Comparison of ENCODE assay signal across 9 cellular contexts in genomic region chr12:50085615-50085928, GRCh38. TPM values are rescaled to one million over a fixed set of nuclear protein-coding genes. Genes with fewer than 3 reads are reported as not detected.
DNase-seq lines count a peak whose midpoint lies in the region; FAIRE-seq and TF ChIP-seq lines count a peak whose summit lies in the region.
"Had no signal": no experiment of that assay in that cellular context is flagged by ENCODE, and none has a peak within 500 bp of the region (broad histone marks: within the 10 kb centered on the region; RNA-seq: fewer than 3 reads in every experiment).

No MANE protein-coding gene starts in this region.

- TF ChIP-seq POLR2A in endothelial cell of umbilical vein (IDR thresholded peaks at IDR 0.05; ENCODE audit: low read depth, low read length) = no peak

- H3K9me3 ChIP-seq in OCI-LY7 (ENCODE audit: low read length) (no peaks in the 10 kb centered on the region), endothelial cell of umbilical vein (replicated peaks; ENCODE audit: control insufficient read depth, insufficient read depth, low read length) (no peaks in the 10 kb centered on the region)

- H3K36me3 ChIP-seq in OCI-LY7 (ENCODE audit: insufficient read depth, low read length) (peaks cover 42% of the 10 kb centered on the region), endothelial cell of umbilical vein (ENCODE audit: control insufficient read depth in 2 of 2, extremely low read depth in 1 of 2, insufficient read depth in 2 of 2, low read length in 2 of 2) (peaks cover 22 to 25% of the 10 kb centered on the region in 2 experiments), rectal smooth muscle tissue (ENCODE audit: control insufficient read depth, insufficient read depth, low read length) (peaks cover 14% of the 10 kb centered on the region)

- BruUV-seq in OCI-LY7 (replicated peaks; lab: Mats Ljungman, UMichigan) (no TSS peak), endothelial cell of umbilical vein (replicated peaks; lab: Mats Ljungman, UMichigan) (no TSS peak)

- peak overlapping the region; percentile 83 for H3K27ac ChIP-seq in OCI-LY7 (ENCODE audit: low read depth, low read length, poor library complexity, severe bottlenecking)
- no peak overlapping the region for H3K27ac ChIP-seq in endothelial cell of umbilical vein (ENCODE audit: insufficient read depth, low read depth, low read length)
- H3K27ac ChIP-seq in rectal smooth muscle tissue (ENCODE audit: low read depth, low read length) = peak overlapping the region; percentile 93

- intact Hi-C loops in OCI-LY7 (cut with micrococcal nuclease; ENCODE audit: unreplicated experiment) (loop anchor here (1.0 kb wide), 3 partner anchors 26 to 315 kb away; partner anchors contain the start of genes CERS5 and LARP4), endothelial cell of umbilical vein (cut with micrococcal nuclease) (loop anchor here (1.0 kb wide), 2 partner anchors 10 to 27 kb away; partner anchors contain the start of gene COX14)

- H3K9ac ChIP-seq in endothelial cell of umbilical vein (replicated peaks; ENCODE audit: extremely low read depth, insufficient read depth, low read length) (peak overlapping the region; percentile 6), rectal smooth muscle tissue (ENCODE audit: low read length) (no peak overlapping the region)

- H3K27me3 ChIP-seq in endothelial cell of umbilical vein (ENCODE audit: control insufficient read depth in 2 of 2, insufficient read depth in 2 of 2, low read length in 2 of 2) (no peaks in the 10 kb centered on the region), rectal smooth muscle tissue (ENCODE audit: control insufficient read depth, insufficient read depth, low read length) (no peaks in the 10 kb centered on the region)

- DNase-seq in NCI-H82 treated with DMSO at 0.1 percent for 48 hours (lab: John Stamatoyannopoulos, UW; ENCODE audit: unreplicated experiment) (peak; percentile 48), NCI-H82 (lab: John Stamatoyannopoulos, UW) (no peak), OCI-LY7 (ENCODE audit: low spot score) (peak; percentile 80), endothelial cell of umbilical vein (ENCODE audit: low read depth, low spot score) (no peak), UCSD-AML1 (lab: John Stamatoyannopoulos, UW; ENCODE audit: unreplicated experiment) (no peak), hippocampal formation (lab: John Stamatoyannopoulos, UW) (no peak), AG08395 (ENCODE audit: low spot score) (no peak)

- TF ChIP-seq CTCF in OCI-LY7 (conservative IDR thresholded peaks at IDR 0.05; ENCODE audit: low read length) (no peak), endothelial cell of umbilical vein (IDR thresholded peaks at IDR 0.05; ENCODE audit: extremely low read depth in 1 of 2, insufficient read depth in 1 of 2, low read depth in 1 of 2, low read length in 2 of 2) (no peak)

- POLR2A ChIA-PET in OCI-LY7 (lab: Charles Lee) (interaction anchor here (0.5 to 6.0 kb wide), 7 partner anchors 26 to 953 kb away, joined by 3 to 62 read pairs (median 4); partner anchors contain the start of genes ATF1, CERS5 and COX14), endothelial cell of umbilical vein (lab: Charles Lee) (interaction anchor here (1.0 to 1.9 kb wide), 4 partner anchors 26 to 229 kb away, joined by 3 to 17 read pairs (median 6); partner anchors contain the start of genes CERS5 and COX14)

- H3K79me2 ChIP-seq in OCI-LY7 (ENCODE audit: insufficient read depth, low read depth, low read length) (peaks cover 16% of the 10 kb centered on the region; the same call in 1 of the 2 replicates), endothelial cell of umbilical vein (ENCODE audit: control insufficient read depth, insufficient read depth, low read length) (peaks cover 16% of the 10 kb centered on the region)

- dilution Hi-C loops in endothelial cell of umbilical vein (cut with MboI; ENCODE audit: extremely low pct_ligation_motif_present, low sequenced_read_pairs) = no loop called here

- peaks cover 38% of the 10 kb centered on the region for H3K4me1 ChIP-seq in OCI-LY7 (ENCODE audit: insufficient read depth, low read length, poor library complexity, severe bottlenecking)
- peaks cover 35% of the 10 kb centered on the region for H3K4me1 ChIP-seq in endothelial cell of umbilical vein (ENCODE audit: control insufficient read depth, extremely low read depth, insufficient read depth, low read length)
- H3K4me1 ChIP-seq in rectal smooth muscle tissue (ENCODE audit: control insufficient read depth, insufficient read depth, low read length) = no peaks in the 10 kb centered on the region

- H3K4me3 ChIP-seq in OCI-LY7 (ENCODE audit: low read depth, low read length, poor library complexity, severe bottlenecking) = peak overlapping the region; percentile 89
- H3K4me3 ChIP-seq in endothelial cell of umbilical vein (replicated peaks in 1 of 3; ENCODE audit: insufficient read depth in 1 of 3, low read depth in 1 of 3, low read length in 3 of 3) = peak overlapping the region; percentile 51 to 80 (median 52)
- peak overlapping the region; percentile 65 for H3K4me3 ChIP-seq in rectal smooth muscle tissue (ENCODE audit: low read length)

- no peaks in the 10 kb centered on the region for H3K9me2 ChIP-seq in OCI-LY7 (ENCODE audit: insufficient read depth, low read length)

- H3K9me1 ChIP-seq in endothelial cell of umbilical vein (replicated peaks; ENCODE audit: control insufficient read depth, extremely low read depth, insufficient read depth, low read length) = no peaks in the 10 kb centered on the region

- H3K4me2 ChIP-seq in OCI-LY7 (ENCODE audit: low read length) (peak overlapping the region; percentile 93), endothelial cell of umbilical vein (ENCODE audit: insufficient read depth, low read length) (peak overlapping the region; percentile 32)

- 0 out of 2 replicates have a peak, but pooled peaks cover 3% of the 10 kb centered on the region for H4K20me1 ChIP-seq in OCI-LY7 (ENCODE audit: insufficient read depth, low read length)
- H4K20me1 ChIP-seq in endothelial cell of umbilical vein (replicated peaks; ENCODE audit: control insufficient read depth, extremely low read depth, insufficient read depth, low read length) = no peaks in the 10 kb centered on the region

- H2AFZ ChIP-seq in OCI-LY7 (ENCODE audit: low read length) (no peak overlapping the region), endothelial cell of umbilical vein (ENCODE audit: low read depth, low read length) (no peak overlapping the region)

- FAIRE-seq in endothelial cell of umbilical vein (lab: Jason Lieb, UNC) = peak; percentile 58
- FAIRE-seq: colon had no signal

- CTCF ChIA-PET in OCI-LY7 (lab: Charles Lee; ENCODE audit: unreplicated experiment) (interaction anchor here (0.6 to 2.6 kb wide), 8 partner anchors 11 to 789 kb away, joined by 3 to 35 read pairs (median 4); partner anchors contain the start of genes CERS5, COX14 and DIP2B), endothelial cell of umbilical vein (lab: Charles Lee) (interaction anchor here (1.0 to 5.6 kb wide), 24 partner anchors 9 to 229 kb away, joined by 3 to 89 read pairs (median 4); partner anchors contain the start of genes CERS5, COX14, LIMA1 and RACGAP1)

RNA-seq across cellular contexts. Expression of gene SMARCD1, which starts 0.4 kb away (rescaled TPM):
- 117 and 134 TPM in 2 replicates for total RNA-seq in OCI-LY7 (2014; rRNA removed; shearing (Covaris generic))
- total RNA-seq in OCI-LY7 (2022) (92.8 and 109 TPM in 2 replicates), endothelial cell of umbilical vein (86.6 and 101 TPM in 2 replicates)
- 94.2 and 94.3 TPM in 2 replicates for polyA plus RNA-seq in endothelial cell of umbilical vein
- 85.9 and 89.8 TPM in 2 replicates for polyA plus RNA-seq in endothelial cell of umbilical vein (2011; cell fraction: cytosol; rRNA removed)
- polyA plus RNA-seq in endothelial cell of umbilical vein (2011; cell fraction: nucleus; rRNA removed) = 206 and 214 TPM in 2 replicates
- polyA plus RNA-seq in endothelial cell of umbilical vein (2012) = 69.0 and 80.7 TPM in 2 replicates
- polyA minus RNA-seq in endothelial cell of umbilical vein = 125 and 129 TPM in 2 replicates
- 68.2 TPM for polyA minus RNA-seq in endothelial cell of umbilical vein (2011; cell fraction: cytosol; rRNA and poly(A)+ RNA removed)
- polyA minus RNA-seq in endothelial cell of umbilical vein (2011; cell fraction: nucleus; rRNA and poly(A)+ RNA removed) = 85.9 and 108 TPM in 2 replicates

RNA-seq across cellular contexts. Expression of gene GPD1, which starts 18.2 kb away (rescaled TPM):
- total RNA-seq in OCI-LY7 (2014; rRNA removed; shearing (Covaris generic)) = 0.31 and 0.47 TPM in 2 replicates
- total RNA-seq in OCI-LY7 (2022) = 0.31 and 1.2 TPM in 2 replicates
- total RNA-seq in endothelial cell of umbilical vein = 0.48 TPM in 1 of 2 replicates, not detected in the other
- 0.07 and 0.10 TPM in 2 replicates for polyA plus RNA-seq in endothelial cell of umbilical vein
- polyA plus RNA-seq in endothelial cell of umbilical vein (2011; cell fraction: cytosol; rRNA removed) = 0.04 TPM in 1 of 2 replicates, not detected in the other
- polyA plus RNA-seq in endothelial cell of umbilical vein (2011; cell fraction: nucleus; rRNA removed) = 0.36 and 0.71 TPM in 2 replicates
- not detected in 2 replicates for polyA plus RNA-seq in endothelial cell of umbilical vein (2012)
- polyA minus RNA-seq in endothelial cell of umbilical vein = 1.0 TPM in 1 of 2 replicates, not detected in the other
- polyA minus RNA-seq in endothelial cell of umbilical vein (2011; cell fraction: cytosol; rRNA and poly(A)+ RNA removed) = not detected
- 0.82 and 0.91 TPM in 2 replicates for polyA minus RNA-seq in endothelial cell of umbilical vein (2011; cell fraction: nucleus; rRNA and poly(A)+ RNA removed)

RNA-seq across cellular contexts. Expression of gene COX14, which starts 26.5 kb away (rescaled TPM):
- total RNA-seq in OCI-LY7 (2014; rRNA removed; shearing (Covaris generic)) = 51.4 and 57.4 TPM in 2 replicates
- 48.2 and 54.3 TPM in 2 replicates for total RNA-seq in OCI-LY7 (2022)
- total RNA-seq in endothelial cell of umbilical vein = 40.0 and 40.3 TPM in 2 replicates
- polyA plus RNA-seq in endothelial cell of umbilical vein = 106 and 114 TPM in 2 replicates
- 94.7 and 115 TPM in 2 replicates for polyA plus RNA-seq in endothelial cell of umbilical vein (2011; cell fraction: cytosol; rRNA removed)
- polyA plus RNA-seq in endothelial cell of umbilical vein (2011; cell fraction: nucleus; rRNA removed) = 22.1 and 26.6 TPM in 2 replicates
- polyA plus RNA-seq in endothelial cell of umbilical vein (2012) = 59.2 and 75.4 TPM in 2 replicates
- polyA minus RNA-seq in endothelial cell of umbilical vein = 47.8 and 48.2 TPM in 2 replicates
- 26.9 TPM for polyA minus RNA-seq in endothelial cell of umbilical vein (2011; cell fraction: cytosol; rRNA and poly(A)+ RNA removed)
- 13.0 and 16.5 TPM in 2 replicates for polyA minus RNA-seq in endothelial cell of umbilical vein (2011; cell fraction: nucleus; rRNA and poly(A)+ RNA removed)

RNA-seq across cellular contexts. Expression of gene ASIC1, which starts 28.2 kb away (rescaled TPM):
- total RNA-seq in OCI-LY7 (2014; rRNA removed; shearing (Covaris generic)) = 0.05 TPM in 1 of 2 replicates, not detected in the other
- total RNA-seq in OCI-LY7 (2022) (0.57 and 0.59 TPM in 2 replicates), endothelial cell of umbilical vein (0.53 and 0.55 TPM in 2 replicates)
- 0.66 and 0.75 TPM in 2 replicates for polyA plus RNA-seq in endothelial cell of umbilical vein
- polyA plus RNA-seq in endothelial cell of umbilical vein (2011; cell fraction: cytosol; rRNA removed) = 0.32 and 0.56 TPM in 2 replicates
- 1.4 and 1.8 TPM in 2 replicates for polyA plus RNA-seq in endothelial cell of umbilical vein (2011; cell fraction: nucleus; rRNA removed)
- 1.1 and 1.2 TPM in 2 replicates for polyA plus RNA-seq in endothelial cell of umbilical vein (2012)
- 0.90 and 1.1 TPM in 2 replicates for polyA minus RNA-seq in endothelial cell of umbilical vein
- polyA minus RNA-seq in endothelial cell of umbilical vein (2011; cell fraction: cytosol; rRNA and poly(A)+ RNA removed) = 3.4 TPM
- polyA minus RNA-seq in endothelial cell of umbilical vein (2011; cell fraction: nucleus; rRNA and poly(A)+ RNA removed) = 0.58 and 0.67 TPM in 2 replicates

Comparison
In these comparisons a context has a peak if more than half of its experiments do, and no peak if none do; other contexts are left out.
1. DNase-seq: peak in NCI-H82 treated with DMSO at 0.1 percent for 48 hours (single experiment) and OCI-LY7 (single experiment); none in NCI-H82 (single experiment), endothelial cell of umbilical vein (single experiment), UCSD-AML1 (single experiment), hippocampal formation (0 of 2) and AG08395 (single experiment).
2. Peak in every context shown above with its lines, with median percentiles within 50 percentile points of each other: H3K4me3 ChIP-seq.